Comparison of ENCODE assay signal across 8 cellular contexts in the genomic region with DNA sequence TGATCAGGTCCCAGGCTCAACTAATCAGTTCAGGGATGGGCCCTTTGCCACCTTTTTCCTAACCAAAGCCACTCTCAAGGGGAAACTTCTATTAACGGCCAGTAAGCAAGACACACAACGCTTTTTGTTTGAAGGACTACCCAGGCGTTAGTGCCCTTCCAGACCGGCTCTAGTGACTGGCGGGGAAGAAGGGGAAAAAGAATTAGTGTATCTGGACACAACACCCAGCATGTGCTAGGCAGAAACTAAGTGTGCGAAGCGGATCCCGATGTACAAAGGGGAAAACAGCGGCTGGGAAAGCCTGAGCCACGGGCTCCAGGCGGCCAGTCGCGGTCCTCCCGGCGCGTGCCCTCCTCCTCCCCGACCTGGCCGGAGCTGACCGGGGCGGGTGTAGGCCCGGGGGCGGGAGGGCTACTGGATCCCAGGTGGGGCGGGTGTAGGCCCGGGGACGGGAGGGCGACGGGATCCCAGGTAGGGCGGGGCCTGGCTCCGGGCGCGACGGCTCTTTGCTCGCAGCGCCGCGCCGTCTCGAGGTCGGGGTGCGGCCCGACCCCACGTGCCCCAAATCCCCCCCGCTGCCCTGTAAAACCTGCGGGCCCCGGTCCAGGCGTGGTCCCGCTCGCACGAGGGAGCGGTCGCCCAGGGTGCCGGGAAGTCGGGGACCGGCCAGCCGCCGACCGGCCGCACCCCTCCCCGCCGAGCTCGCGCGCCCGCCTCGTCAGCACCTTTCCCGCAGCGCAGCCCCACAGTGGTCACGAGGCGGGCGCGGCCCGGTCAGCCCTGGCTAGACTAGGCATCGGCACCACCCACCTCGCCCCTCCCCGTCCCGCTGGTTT. TPM values are rescaled to one million over a fixed set of nuclear protein-coding genes. Genes with fewer than 3 reads are reported as not detected.
DNase-seq lines count a peak whose midpoint lies in the region; ATAC-seq and TF ChIP-seq lines count a peak whose summit lies in the region.

No MANE protein-coding gene starts in this region.

- no peaks in the 10 kb centered on the region for H3K27me3 ChIP-seq in BLaER1 treated with 17β-estradiol and CSF1 and Interleukin-3, amounts not matched to agents 10 nM and 100 nM

- H3K4me3 Mint-ChIP-seq in brain, result peak overlapping the region; percentile 86 to 95 (median 89)
- peak overlapping the region; percentile 83 to 94 (median 90) for H3K4me3 Mint-ChIP-seq in immature natural killer cell
- H3K4me3 Mint-ChIP-seq in stimulated activated naive B cell treated with anti-CD40 and anti-IgM and Interleukin-4, amounts not matched to agents 10 μg/mL and 1 μg/mL and 100 μg/mL, for 72 hours, result peak overlapping the region; percentile 88 to 91

- no peak for TF ChIP-seq CTCF in brain (conservative IDR thresholded peaks at IDR 0.05)

- peaks cover 0 to 9% (median 0%) of the 10 kb centered on the region in 5 experiments for H3K9me3 Mint-ChIP-seq in brain
- H3K9me3 Mint-ChIP-seq in immature natural killer cell, result no peaks in the 10 kb centered on the region
- H3K9me3 Mint-ChIP-seq in stimulated activated naive B cell treated with anti-CD40 and anti-IgM and Interleukin-4, amounts not matched to agents 10 μg/mL and 1 μg/mL and 100 μg/mL, for 72 hours, result peaks cover 0 to 1% of the 10 kb centered on the region in 2 donors

- peak overlapping the region; percentile 97 to 100 (median 100) for H3K27ac ChIP-seq in BLaER1 treated with 17β-estradiol and CSF1 and Interleukin-3, amounts not matched to agents 10 nM and 100 nM

- no peaks in the 10 kb centered on the region for H3K36me3 Mint-ChIP-seq in brain
- peaks cover 0 to 3% (median 0%) of the 10 kb centered on the region in 3 donors for H3K36me3 Mint-ChIP-seq in immature natural killer cell
- peaks cover 8 to 18% of the 10 kb centered on the region in 2 donors for H3K36me3 Mint-ChIP-seq in stimulated activated naive B cell treated with anti-CD40 and anti-IgM and Interleukin-4, amounts not matched to agents 10 μg/mL and 1 μg/mL and 100 μg/mL, for 72 hours

- H3K4me1 ChIP-seq in BLaER1 treated with 17β-estradiol and CSF1 and Interleukin-3, amounts not matched to agents 10 nM and 100 nM, result peaks cover 55 to 67% (median 59%) of the 10 kb centered on the region in 10 experiments

- H3K9me3 ChIP-seq in BLaER1 treated with 17β-estradiol and CSF1 and Interleukin-3, amounts not matched to agents 10 nM and 100 nM (replicated peaks in 1 of 11), result no peaks in the 10 kb centered on the region

- peaks cover 4% of the 10 kb centered on the region for H3K27me3 Mint-ChIP-seq in brain
- peaks cover 15 to 30% (median 20%) of the 10 kb centered on the region in 3 donors for H3K27me3 Mint-ChIP-seq in immature natural killer cell (ENCODE audit: low read depth in 3 of 3)
- no peaks in the 10 kb centered on the region for H3K27me3 Mint-ChIP-seq in stimulated activated naive B cell treated with anti-CD40 and anti-IgM and Interleukin-4, amounts not matched to agents 10 μg/mL and 1 μg/mL and 100 μg/mL, for 72 hours

- no peaks in the 10 kb centered on the region for H4K20me1 ChIP-seq in BLaER1 treated with 17β-estradiol and CSF1 and Interleukin-3, amounts not matched to agents 10 nM and 100 nM

- H3K27ac Mint-ChIP-seq in brain (peak overlapping the region; percentile 98 to 99 (median 99)), immature natural killer cell (peak overlapping the region; percentile 99 to 100 (median 100))
- peak overlapping the region; percentile 99 for H3K27ac Mint-ChIP-seq in stimulated activated naive B cell treated with anti-CD40 and anti-IgM and Interleukin-4, amounts not matched to agents 10 μg/mL and 1 μg/mL and 100 μg/mL, for 72 hours

- ATAC-seq in GM18907 (IDR thresholded peaks at IDR 0.05; ENCODE audit: unreplicated experiment) (peak; percentile 41), HG03097 (IDR thresholded peaks at IDR 0.05; ENCODE audit: low FRiP score, unreplicated experiment) (peak; percentile 24)
- peak; percentile 53 to 55 for ATAC-seq in stimulated activated naive B cell treated with anti-CD40 and anti-IgM and Interleukin-4, amounts not matched to agents 10 μg/mL and 1 μg/mL and 100 μg/mL, for 72 hours (replicated peaks)

- H3K4me2 ChIP-seq in BLaER1 treated with 17β-estradiol and CSF1 and Interleukin-3, amounts not matched to agents 10 nM and 100 nM, result peak overlapping the region; percentile 81 to 98 (median 90)

- no peaks in the 10 kb centered on the region for H3K36me3 ChIP-seq in BLaER1 treated with 17β-estradiol and CSF1 and Interleukin-3, amounts not matched to agents 10 nM and 100 nM

- peak overlapping the region; percentile 42 to 73 (median 64) for H3K4me3 ChIP-seq in BLaER1 treated with 17β-estradiol and CSF1 and Interleukin-3, amounts not matched to agents 10 nM and 100 nM

- peaks cover 49% of the 10 kb centered on the region for H3K4me1 Mint-ChIP-seq in brain
- H3K4me1 Mint-ChIP-seq in immature natural killer cell, result peaks cover 61 to 62% of the 10 kb centered on the region in 2 donors
- peaks cover 49 to 74% of the 10 kb centered on the region in 2 donors for H3K4me1 Mint-ChIP-seq in stimulated activated naive B cell treated with anti-CD40 and anti-IgM and Interleukin-4, amounts not matched to agents 10 μg/mL and 1 μg/mL and 100 μg/mL, for 72 hours

- DNase-seq in immature natural killer cell (no peak), GF-D8 (lab: John Stamatoyannopoulos, UW) (no peak)
- no peak for DNase-seq in stimulated activated naive B cell treated with anti-CD40 and anti-IgM and Interleukin-4, amounts not matched to agents 10 μg/mL and 1 μg/mL and 100 μg/mL, for 72 hours

- H3K9ac ChIP-seq in BLaER1 treated with 17β-estradiol and CSF1 and Interleukin-3, amounts not matched to agents 10 nM and 100 nM, result peak overlapping the region; percentile 92 to 99 (median 98)

TF ChIP-seq in PFSK-1, 5 proteins besides CTCF, POLR2A, EP300 and RAD21:
- TF ChIP-seq POLR2AphosphoS5 (IDR thresholded peaks at IDR 0.05; ENCODE audit: low read depth, low read length) (peak; percentile 53), TAF1 (IDR thresholded peaks at IDR 0.05; ENCODE audit: borderline replicate concordance, insufficient read depth, low read length) (no peak)
- TF ChIP-seq, protein P1, sequence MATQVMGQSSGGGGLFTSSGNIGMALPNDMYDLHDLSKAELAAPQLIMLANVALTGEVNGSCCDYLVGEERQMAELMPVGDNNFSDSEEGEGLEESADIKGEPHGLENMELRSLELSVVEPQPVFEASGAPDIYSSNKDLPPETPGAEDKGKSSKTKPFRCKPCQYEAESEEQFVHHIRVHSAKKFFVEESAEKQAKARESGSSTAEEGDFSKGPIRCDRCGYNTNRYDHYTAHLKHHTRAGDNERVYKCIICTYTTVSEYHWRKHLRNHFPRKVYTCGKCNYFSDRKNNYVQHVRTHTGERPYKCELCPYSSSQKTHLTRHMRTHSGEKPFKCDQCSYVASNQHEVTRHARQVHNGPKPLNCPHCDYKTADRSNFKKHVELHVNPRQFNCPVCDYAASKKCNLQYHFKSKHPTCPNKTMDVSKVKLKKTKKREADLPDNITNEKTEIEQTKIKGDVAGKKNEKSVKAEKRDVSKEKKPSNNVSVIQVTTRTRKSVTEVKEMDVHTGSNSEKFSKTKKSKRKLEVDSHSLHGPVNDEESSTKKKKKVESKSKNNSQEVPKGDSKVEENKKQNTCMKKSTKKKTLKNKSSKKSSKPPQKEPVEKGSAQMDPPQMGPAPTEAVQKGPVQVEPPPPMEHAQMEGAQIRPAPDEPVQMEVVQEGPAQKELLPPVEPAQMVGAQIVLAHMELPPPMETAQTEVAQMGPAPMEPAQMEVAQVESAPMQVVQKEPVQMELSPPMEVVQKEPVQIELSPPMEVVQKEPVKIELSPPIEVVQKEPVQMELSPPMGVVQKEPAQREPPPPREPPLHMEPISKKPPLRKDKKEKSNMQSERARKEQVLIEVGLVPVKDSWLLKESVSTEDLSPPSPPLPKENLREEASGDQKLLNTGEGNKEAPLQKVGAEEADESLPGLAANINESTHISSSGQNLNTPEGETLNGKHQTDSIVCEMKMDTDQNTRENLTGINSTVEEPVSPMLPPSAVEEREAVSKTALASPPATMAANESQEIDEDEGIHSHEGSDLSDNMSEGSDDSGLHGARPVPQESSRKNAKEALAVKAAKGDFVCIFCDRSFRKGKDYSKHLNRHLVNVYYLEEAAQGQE (IDR thresholded peaks at IDR 0.05; ENCODE audit: insufficient read depth in 1 of 2, low read depth in 2 of 2, low read length in 2 of 2), result 0 out of 4 replicates have a peak, but pooled peaks of 1 of the 2 experiments have one; percentile 34

RNA-seq across cellular contexts. Expression of a gene that starts 48.8 kb away (rescaled TPM):
- polyA plus RNA-seq in PFSK-1 (2012; ENCODE audit: insufficient read length, low read depth), result 11.4 TPM
- polyA plus RNA-seq in brain (ENCODE audit: insufficient read depth, low read depth, low replicate concordance) (8.6 TPM), immature natural killer cell (10 to 100 TPM; 12.8 to 36.8 (median 19.7) TPM)

RNA-seq across cellular contexts. Expression of a gene that starts 54.7 kb away (rescaled TPM):
- 438 TPM for polyA plus RNA-seq in PFSK-1 (2012; ENCODE audit: insufficient read length, low read depth)
- polyA plus RNA-seq in brain (ENCODE audit: insufficient read depth, low read depth, low replicate concordance) (363 TPM), immature natural killer cell (100 to 1,000 TPM; 184 to 233 (median 232) TPM)
